11 cellular contexts compared by ENCODE assay signal in genomic region chr3:194870394-194871110, GRCh38.
DNase-seq lines count a peak whose midpoint lies in the region; ATAC-seq, FAIRE-seq and TF ChIP-seq lines count a peak whose summit lies in the region.
"Had no signal": no experiment of that assay in that cellular context is flagged by ENCODE, and none has a peak within 500 bp of the region (broad histone marks: within the 10 kb centered on the region; RNA-seq: fewer than 3 reads in every experiment).

No MANE protein-coding gene starts in this region.

- DNase-seq in ELR (ENCODE audit: low read depth) (peak; percentile 65), SJSA1 (ENCODE audit: low read depth in 1 of 2, low spot score in 2 of 2) (no peak), glomerular visceral epithelial cell (ENCODE audit: extremely low spot score) (peak; percentile 14), psoas muscle (no peak), NCI-H2196 (lab: John Stamatoyannopoulos, UW; ENCODE audit: unreplicated experiment) (no peak), kidney (no peak), NCI-H1436 treated with DMSO at 0.1 percent for 48 hours (lab: John Stamatoyannopoulos, UW) (no peak)
- no peak for DNase-seq in stimulated activated naive CD8-positive, alpha-beta T cell treated with anti-CD3 and anti-CD28 coated beads, Interleukin-15, amount 100 ng/mL, for 72 hours
- DNase-seq: activated effector memory CD4-positive, alpha-beta T cell treated with Interleukin-2 at 50 U/mL for 16 hours; effector memory CD8-positive, alpha-beta T cell; upper lobe of left lung had no signal

- H3K9me3 Mint-ChIP-seq in stimulated activated naive CD8-positive, alpha-beta T cell treated with anti-CD3 and anti-CD28 coated beads, Interleukin-15, amount 100 ng/mL, for 72 hours, result no peaks in the 10 kb centered on the region
- H3K9me3 Mint-ChIP-seq: effector memory CD8-positive, alpha-beta T cell had no signal

- H3K27me3 ChIP-seq in SJSA1 (replicated peaks) (no peaks in the 10 kb centered on the region), psoas muscle (ENCODE audit: insufficient read depth in 3 of 3, low read length in 2 of 3) (no peaks in the 10 kb centered on the region)
- H3K27me3 ChIP-seq: upper lobe of left lung had no signal

- intact Hi-C loops in psoas muscle (cut with DNase I) (loop anchor here in 1 of 2 donors (5.0 kb wide), 1 partner anchor 43 kb away; no protein-coding TSS in a partner anchor), kidney (cut with DNase I) (no loop called here)

- H3K4me3 ChIP-seq in SJSA1 (no peak overlapping the region), psoas muscle (no peak overlapping the region), kidney (ENCODE audit: low read length in 2 of 2) (no peak overlapping the region)
- H3K4me3 ChIP-seq: upper lobe of left lung had no signal

- H3K27ac ChIP-seq in SJSA1 (peak overlapping the region; percentile 66), psoas muscle (no peak overlapping the region), kidney (ENCODE audit: low read depth in 2 of 2, low read length in 2 of 2) (no peak overlapping the region)

- no peak overlapping the region for H3K4me3 Mint-ChIP-seq in stimulated activated naive CD8-positive, alpha-beta T cell treated with anti-CD3 and anti-CD28 coated beads, Interleukin-15, amount 100 ng/mL, for 72 hours
- H3K4me3 Mint-ChIP-seq: effector memory CD8-positive, alpha-beta T cell had no signal

- no peaks in the 10 kb centered on the region for H3K36me3 ChIP-seq in SJSA1
- no peaks in the 10 kb centered on the region for H3K36me3 ChIP-seq in psoas muscle (ENCODE audit: insufficient read depth in 1 of 2, low read depth in 1 of 2)
- no peaks in the 10 kb centered on the region for H3K36me3 ChIP-seq in kidney (ENCODE audit: control insufficient read depth in 1 of 2, insufficient read depth in 2 of 2, low read length in 2 of 2)
- H3K36me3 ChIP-seq: upper lobe of left lung had no signal

- H3K27me3 Mint-ChIP-seq in stimulated activated naive CD8-positive, alpha-beta T cell treated with anti-CD3 and anti-CD28 coated beads, Interleukin-15, amount 100 ng/mL, for 72 hours, result peaks cover 27% of the 10 kb centered on the region

- TF ChIP-seq CTCF in psoas muscle (IDR thresholded peaks at IDR 0.05) (no peak), kidney (IDR thresholded peaks at IDR 0.05; ENCODE audit: borderline replicate concordance, extremely low read depth, insufficient read depth) (no peak)

- no peak overlapping the region for H3K27ac Mint-ChIP-seq in stimulated activated naive CD8-positive, alpha-beta T cell treated with anti-CD3 and anti-CD28 coated beads, Interleukin-15, amount 100 ng/mL, for 72 hours
- H3K27ac Mint-ChIP-seq: effector memory CD8-positive, alpha-beta T cell had no signal

- no peak overlapping the region for H3K9ac ChIP-seq in kidney (ENCODE audit: low read length in 2 of 2)

- no peaks in the 10 kb centered on the region for H3K4me1 Mint-ChIP-seq in stimulated activated naive CD8-positive, alpha-beta T cell treated with anti-CD3 and anti-CD28 coated beads, Interleukin-15, amount 100 ng/mL, for 72 hours

- FAIRE-seq in kidney (lab: Jason Lieb, UNC), result no peak

- 50 to 66% (median 57%) methylated on average over 13 of the region's 13 CpGs for WGBS in psoas muscle, 3 donors

- peak; percentile 45 to 80 (median 59) for ATAC-seq in psoas muscle
- no peak for ATAC-seq in stimulated activated naive CD8-positive, alpha-beta T cell treated with anti-CD3 and anti-CD28 coated beads, Interleukin-15, amount 100 ng/mL, for 72 hours
- ATAC-seq: effector memory CD8-positive, alpha-beta T cell had no signal

- H3K9me3 ChIP-seq in SJSA1 (replicated peaks) (no peaks in the 10 kb centered on the region), psoas muscle (no peaks in the 10 kb centered on the region), kidney (ENCODE audit: control insufficient read depth in 1 of 2, low read length in 2 of 2) (no peaks in the 10 kb centered on the region)

- H3K4me1 ChIP-seq in SJSA1 (replicated peaks) (peaks cover 38% of the 10 kb centered on the region), psoas muscle (peaks cover 23% of the 10 kb centered on the region), kidney (ENCODE audit: control insufficient read depth in 1 of 2, insufficient read depth in 1 of 2, low read depth in 1 of 2, low read length in 2 of 2) (peaks cover 0 to 4% of the 10 kb centered on the region in 2 donors)

Comparison
In these comparisons a context has a peak if more than half of its experiments do, and no peak if none do; other contexts are left out.
1. DNase-seq: peak in ELR (single experiment) and glomerular visceral epithelial cell (single experiment); none in SJSA1 (0 of 2), psoas muscle (0 of 2), NCI-H2196 (single experiment), kidney (single experiment), NCI-H1436 treated with DMSO at 0.1 percent for 48 hours (single experiment) and stimulated activated naive CD8-positive, alpha-beta T cell treated with anti-CD3 and anti-CD28 coated beads, Interleukin-15, amount 100 ng/mL, for 72 hours (0 of 2).